In genomic region chr11:48096588-48097525, GRCh38 we compare ENCODE assay signal across 14 cellular contexts.
A peak's percentile ranks its signal among the peaks of the same experiment; 100 is the strongest.
DNase-seq lines count a peak whose midpoint lies in the region; ATAC-seq, FAIRE-seq and TF ChIP-seq lines count a peak whose summit lies in the region.
"Had no signal": no experiment of that assay in that cellular context is flagged by ENCODE, and none has a peak within 500 bp of the region (broad histone marks: within the 10 kb centered on the region; RNA-seq: fewer than 3 reads in every experiment).

No MANE protein-coding gene starts in this region.

- H3K27ac ChIP-seq in astrocyte (ENCODE audit: low read depth, low read length) = no peak overlapping the region
- no peak overlapping the region for H3K27ac ChIP-seq in mesenchymal stem cell (ENCODE audit: low read length, poor library complexity, severe bottlenecking)
- H3K27ac ChIP-seq in small intestine (ENCODE audit: low read depth in 1 of 2, low read length in 1 of 2) = no peak overlapping the region
- H3K27ac ChIP-seq: cardiac muscle cell had no signal

- FAIRE-seq in astrocyte (lab: Jason Lieb, UNC) (no peak), small intestine (lab: Jason Lieb, UNC) (no peak), HTR-8/SVneo (lab: Jason Lieb, UNC) (no peak)
- FAIRE-seq: GM12878 had no signal

- H4K8ac ChIP-seq in mesenchymal stem cell (ENCODE audit: low read length) = peak overlapping the region; percentile 5

- H2BK15ac ChIP-seq in mesenchymal stem cell (ENCODE audit: low read depth, poor library complexity, severe bottlenecking) = no peak overlapping the region

- H3K9ac ChIP-seq in astrocyte (ENCODE audit: low read length) (no peak overlapping the region), mesenchymal stem cell (ENCODE audit: low read length) (peak overlapping the region; percentile 37)

- peaks cover 17% of the 10 kb centered on the region for H3K79me1 ChIP-seq in mesenchymal stem cell (replicated peaks; ENCODE audit: low read length, poor library complexity, severe bottlenecking)

- H3K4me1 ChIP-seq in Caco-2 (peaks cover 41% of the 10 kb centered on the region), astrocyte (ENCODE audit: insufficient read depth, low read length) (peaks cover 7% of the 10 kb centered on the region), mesenchymal stem cell (ENCODE audit: control insufficient read depth, insufficient read depth, low read depth, low read length) (peaks cover 30% of the 10 kb centered on the region), small intestine (ENCODE audit: control insufficient read depth in 2 of 2, insufficient read depth in 1 of 2, low read depth in 1 of 2, low read length in 1 of 2) (peaks cover 18 to 23% of the 10 kb centered on the region in 2 donors)

- H3K9me3 ChIP-seq in Caco-2 (no peaks in the 10 kb centered on the region), astrocyte (ENCODE audit: insufficient read depth, low read depth, low read length) (no peaks in the 10 kb centered on the region), mesenchymal stem cell (ENCODE audit: control insufficient read depth, low read length) (no peaks in the 10 kb centered on the region), small intestine (ENCODE audit: control insufficient read depth, low read depth) (no peaks in the 10 kb centered on the region)

- no peak overlapping the region for H3K23ac ChIP-seq in mesenchymal stem cell (ENCODE audit: low read length in 2 of 2)

- ATAC-seq in GM19351 (IDR thresholded peaks at IDR 0.05; ENCODE audit: unreplicated experiment) = no peak
- ATAC-seq: GM12878 had no signal

- H3K27me3 Mint-ChIP-seq in Caco-2 (ENCODE audit: insufficient read depth, unreplicated experiment) (no peaks in the 10 kb centered on the region), IgD-negative memory B cell (peaks cover 1% of the 10 kb centered on the region), astrocyte (ENCODE audit: low read depth, unreplicated experiment) (no peaks in the 10 kb centered on the region)

- no peak overlapping the region for H3K4ac ChIP-seq in mesenchymal stem cell (ENCODE audit: low read depth in 1 of 2, low read length in 2 of 2)

- 86% methylated on average over 6 of the region's 6 CpGs for WGBS in mesenchymal stem cell
- 87 to 89% (median 88%) methylated on average over 6 of the region's 6 CpGs for WGBS in small intestine, 3 donors

- no peak overlapping the region for H3K4me2 ChIP-seq in astrocyte (ENCODE audit: low read length)
- no peak overlapping the region for H3K4me2 ChIP-seq in mesenchymal stem cell (ENCODE audit: low read length, poor library complexity, severe bottlenecking)

- H2AFZ ChIP-seq in astrocyte (ENCODE audit: low read depth, low read length) (no peak overlapping the region), mesenchymal stem cell (ENCODE audit: low read depth, low read length) (no peak overlapping the region)

- intact Hi-C loops in Caco-2 (cut with micrococcal nuclease; ENCODE audit: unreplicated experiment) = no loop called here

- no peak overlapping the region for H2BK5ac ChIP-seq in mesenchymal stem cell (ENCODE audit: low read depth, low read length, poor library complexity, severe bottlenecking)

- peak overlapping the region; percentile 23 for H2AK5ac ChIP-seq in mesenchymal stem cell (ENCODE audit: low read length, severe bottlenecking)

- H3K4me3 ChIP-seq in Caco-2 (ENCODE audit: low read depth, low read length) = no peak overlapping the region
- no peak overlapping the region for H3K4me3 ChIP-seq in astrocyte (ENCODE audit: insufficient read depth, low read depth, low read length)
- H3K4me3 ChIP-seq in mesenchymal stem cell (ENCODE audit: insufficient read depth in 1 of 2, low read depth in 1 of 2, low read length in 2 of 2) = no peak overlapping the region
- no peak overlapping the region for H3K4me3 ChIP-seq in small intestine (ENCODE audit: low read depth in 1 of 2, low read length in 2 of 2)
- H3K4me3 ChIP-seq: cardiac muscle cell, GM12878 had no signal

- H3K27ac Mint-ChIP-seq in Caco-2 (ENCODE audit: unreplicated experiment) = peak overlapping the region; percentile 26
- H3K27ac Mint-ChIP-seq in IgD-negative memory B cell = peak overlapping the region in 2 of 3 donors; percentile 64 to 67
- H3K27ac Mint-ChIP-seq in astrocyte (ENCODE audit: unreplicated experiment) = no peak overlapping the region

- H3K4me3 Mint-ChIP-seq in Caco-2 (ENCODE audit: unreplicated experiment) (no peak overlapping the region), IgD-negative memory B cell (peak overlapping the region in 1 of 4 donors; percentile 33), astrocyte (ENCODE audit: unreplicated experiment) (no peak overlapping the region)

- POLR2A ChIA-PET in Caco-2 (lab: Charles Lee) = interaction anchor here (0.6 kb wide), 1 partner anchor 14 kb away, joined by 3 read pairs; no protein-coding TSS in a partner anchor

- no TSS peak for BruUV-seq in Caco-2 (replicated peaks; lab: Mats Ljungman, UMichigan)

- no peak overlapping the region for H3K18ac ChIP-seq in mesenchymal stem cell (ENCODE audit: low read depth in 1 of 2, low read length in 2 of 2)

- no peak overlapping the region for H4K91ac ChIP-seq in mesenchymal stem cell (ENCODE audit: low read length)

- no peaks in the 10 kb centered on the region for H3K27me3 ChIP-seq in Caco-2 (replicated peaks; ENCODE audit: control insufficient read depth, insufficient read depth, low read length)
- H3K27me3 ChIP-seq in astrocyte (ENCODE audit: insufficient read depth, low read length) = no peaks in the 10 kb centered on the region
- H3K27me3 ChIP-seq in mesenchymal stem cell (ENCODE audit: control insufficient read depth in 1 of 2, insufficient read depth in 1 of 2, low read length in 2 of 2) = no peaks in the 10 kb centered on the region
- H3K27me3 ChIP-seq in small intestine (ENCODE audit: control insufficient read depth in 2 of 2, insufficient read depth in 2 of 2, low read length in 2 of 2) = no peaks in the 10 kb centered on the region
- H3K27me3 ChIP-seq: cardiac muscle cell had no signal

- no peaks in the 10 kb centered on the region for H3K36me3 Mint-ChIP-seq in Caco-2 (ENCODE audit: insufficient read depth, unreplicated experiment)
- H3K36me3 Mint-ChIP-seq in IgD-negative memory B cell = no peaks in the 10 kb centered on the region
- H3K36me3 Mint-ChIP-seq in astrocyte (ENCODE audit: low read depth, unreplicated experiment) = peaks cover 5% of the 10 kb centered on the region

- peaks cover 65% of the 10 kb centered on the region for H4K20me1 ChIP-seq in astrocyte (ENCODE audit: insufficient read depth, low read length)

- H3K9me3 Mint-ChIP-seq in Caco-2 (ENCODE audit: unreplicated experiment) (no peaks in the 10 kb centered on the region), IgD-negative memory B cell (no peaks in the 10 kb centered on the region), astrocyte (ENCODE audit: unreplicated experiment) (peaks cover 4% of the 10 kb centered on the region)

- peak overlapping the region; percentile 37 to 55 for H2BK12ac ChIP-seq in mesenchymal stem cell (ENCODE audit: low read length in 2 of 2)

- no peak for DNase-seq in Caco-2
- DNase-seq in astrocyte (ENCODE audit: low read depth) = peak; percentile 57
- no peak for DNase-seq in mesenchymal stem cell
- no peak for DNase-seq in small intestine
- DNase-seq in GM20000 (ENCODE audit: low spot score) = no peak
- DNase-seq in HTR-8/SVneo (ENCODE audit: insufficient read length, low spot score) = no peak
- DNase-seq: COR-L47, NCI-H187 treated with DMSO at 0.1 percent for 48 hours, retina, RPMI8226 had no signal

- no peak overlapping the region for H2BK120ac ChIP-seq in mesenchymal stem cell (ENCODE audit: low read depth, low read length)

- no peak overlapping the region for H3K14ac ChIP-seq in mesenchymal stem cell (ENCODE audit: low read length in 2 of 2)

- peaks cover 79% of the 10 kb centered on the region for H3K79me2 ChIP-seq in astrocyte (ENCODE audit: insufficient read depth, low read length)

- H3K36me3 ChIP-seq in Caco-2 (ENCODE audit: control insufficient read depth, insufficient read depth, low read length) (no peaks in the 10 kb centered on the region), astrocyte (ENCODE audit: insufficient read depth, low read length) (no peaks in the 10 kb centered on the region), mesenchymal stem cell (ENCODE audit: control insufficient read depth in 1 of 2, insufficient read depth in 2 of 2, low read depth in 1 of 2, low read length in 2 of 2) (peaks cover 0 to 8% of the 10 kb centered on the region in 2 experiments), small intestine (ENCODE audit: control insufficient read depth in 2 of 2, insufficient read depth in 2 of 2, low read length in 2 of 2) (no peaks in the 10 kb centered on the region)
- H3K36me3 ChIP-seq: cardiac muscle cell had no signal

- CTCF ChIA-PET in Caco-2 (lab: Charles Lee) = interaction anchor here (1.1 kb wide), 1 partner anchor 13 kb away, joined by 5 read pairs; no protein-coding TSS in a partner anchor

- H3K4me1 Mint-ChIP-seq in Caco-2 (ENCODE audit: low read depth, unreplicated experiment) = peaks cover 26% of the 10 kb centered on the region
- peaks cover 14 to 18% (median 15%) of the 10 kb centered on the region in 3 donors for H3K4me1 Mint-ChIP-seq in IgD-negative memory B cell
- H3K4me1 Mint-ChIP-seq in astrocyte (ENCODE audit: low read depth, unreplicated experiment) = peaks cover 24% of the 10 kb centered on the region

- TF ChIP-seq CTCF in Caco-2 (IDR thresholded peaks at IDR 0.05; ENCODE audit: insufficient read depth in 1 of 2, low read depth in 1 of 2, low read length in 1 of 2, severe bottlenecking in 1 of 2, unreplicated experiment in 1 of 2) (no peak), astrocyte (IDR thresholded peaks at IDR 0.05; ENCODE audit: insufficient read depth, low read depth, low read length) (no peak), GM20000 (IDR thresholded peaks at IDR 0.05; ENCODE audit: extremely low read depth, missing control alignments) (no peak)
